In the genomic region with DNA sequence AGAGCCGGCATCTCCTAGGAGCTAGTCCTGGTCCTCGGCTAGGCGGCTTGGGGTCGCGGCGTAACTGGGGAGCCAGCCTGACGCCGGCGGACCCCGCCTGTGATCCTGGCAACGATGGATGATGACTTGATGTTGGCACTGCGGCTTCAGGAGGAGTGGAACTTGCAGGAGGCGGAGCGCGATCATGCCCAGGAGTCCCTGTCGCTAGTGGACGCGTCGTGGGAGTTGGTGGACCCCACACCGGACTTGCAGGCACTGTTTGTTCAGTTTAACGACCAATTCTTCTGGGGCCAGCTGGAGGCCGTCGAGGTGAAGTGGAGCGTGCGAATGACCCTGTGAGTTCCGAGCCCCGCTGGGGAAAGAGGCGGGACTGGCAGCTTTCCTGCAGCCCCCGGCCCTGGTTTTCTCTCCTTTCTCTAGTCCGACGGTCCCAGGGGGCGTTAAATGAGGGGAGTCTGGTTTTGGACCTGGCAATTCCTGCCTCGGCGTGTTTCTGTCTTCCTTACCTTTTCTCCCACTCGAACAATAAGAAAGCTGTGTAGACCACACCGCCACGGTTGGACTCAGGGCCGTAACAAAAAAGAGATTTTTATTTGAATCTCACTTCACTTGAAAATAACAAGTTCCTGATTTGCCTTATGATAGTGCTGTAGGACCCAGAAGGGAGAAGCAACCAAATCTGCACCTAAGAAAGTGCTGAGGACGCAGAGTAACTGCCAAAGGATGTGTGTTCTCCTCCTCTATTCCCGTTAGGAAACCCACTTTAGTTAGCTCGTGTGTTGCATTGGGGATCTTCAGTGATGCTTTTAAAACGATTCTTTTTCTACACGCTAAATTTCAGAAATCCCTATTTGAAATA, we compare ENCODE assay signal across 8 cellular contexts. TPM values are rescaled to one million over a fixed set of nuclear protein-coding genes. Genes with fewer than 3 reads are reported as not detected.
DNase-seq lines count a peak whose midpoint lies in the region; ATAC-seq and TF ChIP-seq lines count a peak whose summit lies in the region.

A gene with protein sequence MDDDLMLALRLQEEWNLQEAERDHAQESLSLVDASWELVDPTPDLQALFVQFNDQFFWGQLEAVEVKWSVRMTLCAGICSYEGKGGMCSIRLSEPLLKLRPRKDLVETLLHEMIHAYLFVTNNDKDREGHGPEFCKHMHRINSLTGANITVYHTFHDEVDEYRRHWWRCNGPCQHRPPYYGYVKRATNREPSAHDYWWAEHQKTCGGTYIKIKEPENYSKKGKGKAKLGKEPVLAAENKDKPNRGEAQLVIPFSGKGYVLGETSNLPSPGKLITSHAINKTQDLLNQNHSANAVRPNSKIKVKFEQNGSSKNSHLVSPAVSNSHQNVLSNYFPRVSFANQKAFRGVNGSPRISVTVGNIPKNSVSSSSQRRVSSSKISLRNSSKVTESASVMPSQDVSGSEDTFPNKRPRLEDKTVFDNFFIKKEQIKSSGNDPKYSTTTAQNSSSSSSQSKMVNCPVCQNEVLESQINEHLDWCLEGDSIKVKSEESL (plus strand): TSS at position 24 of the 859 bp plus-strand sequence. CDS start 91 bp downstream, at position 115.

- H3K4me3 ChIP-seq in BLaER1 (peak within 1 kb of the TSS; percentile 97), WERI-Rb-1 (ENCODE audit: low read depth, low read length) (peak within 1 kb of the TSS; percentile 77), foreskin fibroblast (ENCODE audit: low read depth in 1 of 2, low read length in 2 of 2) (peak within 1 kb of the TSS; percentile 96 to 98)

- H4K20me1 ChIP-seq in BLaER1, result peaks cover 47% of the 10 kb centered on the region

- DNase-seq in WERI-Rb-1 (no peak), foreskin fibroblast (peak in 1 of 2 donors; percentile 39), omental fat pad (ENCODE audit: low spot score) (no peak), globus pallidus (ENCODE audit: low spot score) (no peak), NCI-H345 treated with DMSO at 0.1 percent for 48 hours (lab: John Stamatoyannopoulos, UW; ENCODE audit: unreplicated experiment) (no peak)

- H3K9me3 ChIP-seq in BLaER1 (no peaks in the 10 kb centered on the region), WERI-Rb-1 (ENCODE audit: severe bottlenecking) (no peaks in the 10 kb centered on the region)

- peak within 1 kb of the TSS; percentile 92 for H3K9ac ChIP-seq in BLaER1

- peak; percentile 53 for TF ChIP-seq POLR2A in GM19099 (IDR thresholded peaks at IDR 0.05; ENCODE audit: extremely low read depth, insufficient read length, low read depth)

- no peaks in the 10 kb centered on the region for H3K27me3 ChIP-seq in BLaER1
- no peaks in the 10 kb centered on the region for H3K27me3 ChIP-seq in WERI-Rb-1 (ENCODE audit: insufficient read depth, low read depth, severe bottlenecking)

- H3K27ac ChIP-seq in BLaER1 (peak within 1 kb of the TSS; percentile 91), WERI-Rb-1 (peak within 1 kb of the TSS; percentile 81)

- TF ChIP-seq CTCF in WERI-Rb-1 (IDR thresholded peaks at IDR 0.05; ENCODE audit: low read depth, low read length) (no peak), foreskin fibroblast (IDR thresholded peaks at IDR 0.05; ENCODE audit: low read depth, low read length) (no peak), omental fat pad (IDR thresholded peaks at IDR 0.05) (no peak)

- peak; percentile 6 for ATAC-seq in HG03457 (IDR thresholded peaks at IDR 0.05; ENCODE audit: unreplicated experiment)
- peak; percentile 79 for ATAC-seq in omental fat pad (ENCODE audit: low FRiP score)

- peak within 1 kb of the TSS; percentile 99 for H3K4me2 ChIP-seq in BLaER1

- H3K36me3 ChIP-seq in BLaER1, result peaks cover 29% of the 10 kb centered on the region
- peaks cover 52% of the 10 kb centered on the region for H3K36me3 ChIP-seq in WERI-Rb-1

- H3K4me1 ChIP-seq in BLaER1, result peaks cover 52% of the 10 kb centered on the region

RNA-seq across cellular contexts. Expression of the gene that starts here (rescaled TPM):
- 10 to 100 TPM; 11.2 to 31.6 (median 20.9) TPM for total RNA-seq in omental fat pad
